Comparison of ENCODE assay signal across 8 cellular contexts in genomic region chr4:78775278-78776030, GRCh38. TPM values are rescaled to one million over a fixed set of nuclear protein-coding genes. Genes with fewer than 3 reads are reported as not detected.
DNase-seq lines count a peak whose midpoint lies in the region; ATAC-seq and TF ChIP-seq lines count a peak whose summit lies in the region.

No MANE protein-coding gene starts in this region.

- POLR2A ChIA-PET in PC-3 (lab: Charles Lee; ENCODE audit: unreplicated experiment) = no interaction called here

- H3K27me3 ChIP-seq in PC-3 (ENCODE audit: low read length) = no peaks in the 10 kb centered on the region
- H3K27me3 ChIP-seq in esophagus squamous epithelium = no peaks in the 10 kb centered on the region

- no peaks in the 10 kb centered on the region for H3K27me3 Mint-ChIP-seq in Calu3 (ENCODE audit: unreplicated experiment)
- no peaks in the 10 kb centered on the region for H3K27me3 Mint-ChIP-seq in activated T-cell treated with anti-CD3 and anti-CD28 coated beads, Interleukin-2, amount 50 U/mL, for 72 hours (ENCODE audit: low read depth)

- H3K4me1 Mint-ChIP-seq in Calu3 (ENCODE audit: low read depth, unreplicated experiment) = no peaks in the 10 kb centered on the region
- H3K4me1 Mint-ChIP-seq in activated T-cell treated with anti-CD3 and anti-CD28 coated beads, Interleukin-2, amount 50 U/mL, for 72 hours (ENCODE audit: low read depth) = peaks cover 35% of the 10 kb centered on the region

- H3K36me3 Mint-ChIP-seq in Calu3 (ENCODE audit: insufficient read depth, unreplicated experiment) = peaks cover 24% of the 10 kb centered on the region
- H3K36me3 Mint-ChIP-seq in activated T-cell treated with anti-CD3 and anti-CD28 coated beads, Interleukin-2, amount 50 U/mL, for 72 hours (ENCODE audit: insufficient read depth in 2 of 2) = peaks cover 0 to 4% of the 10 kb centered on the region in 2 donors

- H3K27ac Mint-ChIP-seq in Calu3 (ENCODE audit: unreplicated experiment) = peak overlapping the region; percentile 90
- peak overlapping the region; percentile 97 for H3K27ac Mint-ChIP-seq in activated T-cell treated with anti-CD3 and anti-CD28 coated beads, Interleukin-2, amount 50 U/mL, for 72 hours

- ATAC-seq in GM19468 (IDR thresholded peaks at IDR 0.05; ENCODE audit: extremely low read depth, unreplicated experiment) (peak; percentile 43), PC-3 (peak; percentile 50)
- peak; percentile 74 to 77 for ATAC-seq in activated T-cell treated with anti-CD3 and anti-CD28 coated beads, Interleukin-2, amount 50 U/mL, for 72 hours (replicated peaks in 1 of 2)

- TF ChIP-seq CTCF in Calu3 (IDR thresholded peaks at IDR 0.05; ENCODE audit: unreplicated experiment) = no peak
- no peak for TF ChIP-seq CTCF in PC-3 (conservative IDR thresholded peaks at IDR 0.05; ENCODE audit: low read depth, low read length)
- no peak for TF ChIP-seq CTCF in esophagus squamous epithelium (IDR thresholded peaks at IDR 0.05)

- H3K4me1 ChIP-seq in PC-3 (ENCODE audit: insufficient read depth, low read length) (peaks cover 35% of the 10 kb centered on the region), esophagus squamous epithelium (peaks cover 9 to 44% (median 19%) of the 10 kb centered on the region in 3 donors)

- H3K9ac ChIP-seq in PC-3 (ENCODE audit: low read length) = peak overlapping the region; percentile 93

- no peaks in the 10 kb centered on the region for H3K9me2 ChIP-seq in PC-3 (replicated peaks; ENCODE audit: low read length)

- H3K79me2 ChIP-seq in PC-3 (ENCODE audit: low read length) = peaks cover 39% of the 10 kb centered on the region

- H3K9me3 Mint-ChIP-seq in Calu3 (ENCODE audit: low read depth, unreplicated experiment) = no peaks in the 10 kb centered on the region
- H3K9me3 Mint-ChIP-seq in activated T-cell treated with anti-CD3 and anti-CD28 coated beads, Interleukin-2, amount 50 U/mL, for 72 hours = no peaks in the 10 kb centered on the region

- H3K27ac ChIP-seq in PC-3 (ENCODE audit: low read length) (peak overlapping the region; percentile 72), esophagus squamous epithelium (peak overlapping the region; percentile 93 to 99 (median 98))

- H3K4me3 ChIP-seq in PC-3 (ENCODE audit: low read length) (peak overlapping the region; percentile 87), esophagus squamous epithelium (peak overlapping the region; percentile 77 to 94 (median 86))

- H3F3A ChIP-seq in PC-3 (ENCODE audit: low read length, unreplicated experiment) = no peaks in the 10 kb centered on the region

- CTCF ChIA-PET in Calu3 (lab: Charles Lee) = interaction anchor here (1.0 kb wide), 1 partner anchor 90 kb away, joined by 4 read pairs; no protein-coding TSS in a partner anchor
- CTCF ChIA-PET in PC-3 (lab: Charles Lee) = no interaction called here

- peaks cover 23% of the 10 kb centered on the region for H4K20me1 ChIP-seq in PC-3 (ENCODE audit: low read length)

- no peak overlapping the region for H3K4me3 Mint-ChIP-seq in Calu3 (ENCODE audit: low read depth, unreplicated experiment)
- H3K4me3 Mint-ChIP-seq in activated T-cell treated with anti-CD3 and anti-CD28 coated beads, Interleukin-2, amount 50 U/mL, for 72 hours = peak overlapping the region; percentile 90 to 94

- H3K9me3 ChIP-seq in PC-3 (ENCODE audit: low read length) (no peaks in the 10 kb centered on the region), esophagus squamous epithelium (no peaks in the 10 kb centered on the region)

- peak overlapping the region; percentile 92 for H2AFZ ChIP-seq in PC-3 (ENCODE audit: low read length)

- DNase-seq in Calu3 (peak; percentile 80), HS-27A (ENCODE audit: low read depth) (peak; percentile 60), PC-3 (peak; percentile 65), esophagus squamous epithelium (lab: John Stamatoyannopoulos, UW) (peak; percentile 43), myocyte (ENCODE audit: low read depth) (peak; percentile 86)
- peak; percentile 85 to 88 for DNase-seq in activated T-cell treated with anti-CD3 and anti-CD28 coated beads, Interleukin-2, amount 50 U/mL, for 72 hours
- DNase-seq in stimulated activated CD8-positive, alpha-beta memory T cell treated with anti-CD3 and anti-CD28 coated beads, Interleukin-7, amount 100 ng/mL, for 4 hours (ENCODE audit: low read depth in 2 of 2) = peak; percentile 75 to 84

- intact Hi-C loops in Calu3 (cut with micrococcal nuclease; ENCODE audit: unreplicated experiment) = loop anchor here (5.0 kb wide), 2 partner anchors 148 to 163 kb away; no protein-coding TSS in a partner anchor
- intact Hi-C loops in PC-3 (cut with micrococcal nuclease) = loop anchor here (2.0 to 10.0 kb wide), 5 partner anchors 85 to 719 kb away; partner anchors contain the start of gene FRAS1
- intact Hi-C loops in esophagus squamous epithelium (cut with DNase I) = loop anchor here (10.0 kb wide), 1 partner anchor 121 kb away; no protein-coding TSS in a partner anchor

- peak overlapping the region; percentile 92 for H3K4me2 ChIP-seq in PC-3 (ENCODE audit: low read length)

- TF ChIP-seq POLR2A in esophagus squamous epithelium (IDR thresholded peaks at IDR 0.05) = peak in 1 of 4 donors; percentile 7

- H3K36me3 ChIP-seq in PC-3 (ENCODE audit: low read depth, low read length) (no peaks in the 10 kb centered on the region), esophagus squamous epithelium (no peaks in the 10 kb centered on the region)

- WGBS in esophagus squamous epithelium, 2 donors = 0 to 1% methylated on average over 17 to 36 of the region's 51 CpGs

- BruUV-seq in Calu3 (replicated peaks; lab: Mats Ljungman, UMichigan) (TSS peak; percentile 93), PC-3 (replicated peaks; lab: Mats Ljungman, UMichigan) (TSS peak; percentile 96)

RNA-seq across cellular contexts. Expression of gene BMP2K, which starts 0.7 kb away (rescaled TPM):
- total RNA-seq in Calu3 (2022) = 27.4 and 29.8 TPM in 2 replicates
- 16.2 and 24.5 TPM in 2 replicates for total RNA-seq in PC-3 (2014; rRNA removed)
- 10 to 100 TPM; 12.4 to 12.8 TPM for total RNA-seq in activated T-cell treated with anti-CD3 and anti-CD28 coated beads, Interleukin-2, amount 50 U/mL, for 72 hours
- total RNA-seq in esophagus squamous epithelium = 10 to 100 TPM; 27.4 to 47.3 (median 33.7) TPM
- total RNA-seq in myocyte = 38.5 and 39.4 TPM in 2 replicates
- polyA plus RNA-seq in myocyte (2012) = 8.1 TPM

Comparison
In these comparisons a context has a peak if more than half of its experiments do, and no peak if none do; other contexts are left out.
1. Peak in every context shown above with its lines: DNase-seq, ATAC-seq, H3K4me3 ChIP-seq and H3K27ac ChIP-seq.